ENCODE assay signal across 13 cellular contexts in the genomic region with DNA sequence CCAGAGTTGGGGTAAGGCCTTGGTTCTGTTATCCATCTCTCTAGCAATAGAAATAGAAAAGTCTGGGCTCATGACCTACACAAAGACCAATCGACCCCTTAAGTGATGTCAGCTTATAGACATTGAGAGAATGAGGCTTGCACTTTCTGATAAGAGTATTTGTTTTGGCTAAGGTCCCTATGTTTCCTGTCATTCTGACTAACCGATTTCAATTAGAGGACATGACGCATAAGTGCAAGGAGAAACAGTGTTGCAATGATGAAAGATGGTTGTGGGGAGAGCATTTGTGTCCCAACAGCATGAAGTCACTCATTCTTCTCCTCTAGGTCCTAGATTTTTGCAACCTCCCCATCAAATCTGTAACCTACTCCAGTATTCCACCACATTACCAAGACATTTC.
DNase-seq lines count a peak whose midpoint lies in the region; ATAC-seq and TF ChIP-seq lines count a peak whose summit lies in the region.
"Had no signal": no experiment of that assay in that cellular context is flagged by ENCODE, and none has a peak within 500 bp of the region (broad histone marks: within the 10 kb centered on the region; RNA-seq: fewer than 3 reads in every experiment).

No MANE protein-coding gene starts in this region.

- H3K27ac Mint-ChIP-seq in immature natural killer cell, result peak overlapping the region in 1 of 6 donors; percentile 46
- H3K27ac Mint-ChIP-seq: activated CD4-positive, alpha-beta T cell treated with anti-CD3 and anti-CD28 coated beads for 36 hours had no signal

- TF ChIP-seq POLR2A in lower leg skin (IDR thresholded peaks at IDR 0.05), result no peak

- WGBS in lower leg skin, 2 donors, result 43 to 75% methylated on average over 3 of the region's 3 CpGs

- H3K36me3 Mint-ChIP-seq in immature natural killer cell, result peaks cover 0 to 9% (median 3%) of the 10 kb centered on the region in 3 donors

- H3K27me3 ChIP-seq in cardiac muscle cell, result no peaks in the 10 kb centered on the region

- H3K36me3 ChIP-seq in cardiac muscle cell, result no peaks in the 10 kb centered on the region

- TF ChIP-seq CTCF in cardiac muscle cell (IDR thresholded peaks at IDR 0.05; ENCODE audit: low read depth, low read length), result no peak
- no peak for TF ChIP-seq CTCF in lower leg skin (IDR thresholded peaks at IDR 0.05)

- peaks cover 4 to 8% (median 7%) of the 10 kb centered on the region in 3 donors for H3K27me3 Mint-ChIP-seq in immature natural killer cell (ENCODE audit: low read depth in 3 of 3)
- H3K27me3 Mint-ChIP-seq: activated CD4-positive, alpha-beta T cell treated with anti-CD3 and anti-CD28 coated beads for 36 hours had no signal

- H3K4me3 Mint-ChIP-seq in immature natural killer cell, result peak overlapping the region in 1 of 5 donors; percentile 14
- H3K4me3 Mint-ChIP-seq: activated CD4-positive, alpha-beta T cell treated with anti-CD3 and anti-CD28 coated beads for 36 hours had no signal

- H3K4me3 ChIP-seq in cardiac muscle cell (no peak overlapping the region), lower leg skin (ENCODE audit: low read depth, poor library complexity, severe bottlenecking) (no peak overlapping the region)

- intact Hi-C loops in left ventricle myocardium superior (cut with micrococcal nuclease) (no loop called here), lower leg skin (cut with DNase I; ENCODE audit: low total_unique reads) (no loop called here)

- DNase-seq in cardiac muscle cell (ENCODE audit: low read depth in 1 of 2, low spot score in 1 of 2), result peak; percentile 50 to 98
- DNase-seq in left ventricle myocardium superior, result no peak
- DNase-seq in amniotic stem cell (lab: John Stamatoyannopoulos, UW), result peak; percentile 66
- peak; percentile 65 for DNase-seq in hepatic stellate cell (ENCODE audit: low spot score)
- DNase-seq in immature natural killer cell, result no peak
- DNase-seq in lower leg skin (ENCODE audit: low spot score in 2 of 2), result no peak
- DNase-seq in activated CD4-positive, alpha-beta T cell treated with anti-CD3 and anti-CD28 coated beads for 48 hours, result no peak
- no peak for DNase-seq in stimulated activated CD4-positive, alpha-beta T cell treated with anti-CD3 and anti-CD28 coated beads, Interleukin-12 subunit alpha, Interleukin-12 subunit beta, amount 100 ng/mL, for 4 hours
- DNase-seq: ACHN; activated CD4-positive, alpha-beta T cell treated with anti-CD3 and anti-CD28 coated beads for 36 hours; activated gamma-delta T cell; cortex of kidney; NCI-H510A had no signal

- H3K9me3 ChIP-seq in cardiac muscle cell (ENCODE audit: low read depth), result no peaks in the 10 kb centered on the region

- peak overlapping the region; percentile 39 for H3K27ac ChIP-seq in cardiac muscle cell

- no peak for ATAC-seq in left ventricle myocardium superior
- ATAC-seq: activated CD4-positive, alpha-beta T cell treated with anti-CD3 and anti-CD28 coated beads for 36 hours had no signal

- H3K4me1 ChIP-seq in cardiac muscle cell (ENCODE audit: low read depth), result peaks cover 8% of the 10 kb centered on the region

- no peaks in the 10 kb centered on the region for H3K9me3 Mint-ChIP-seq in immature natural killer cell

- H3K4me1 Mint-ChIP-seq in immature natural killer cell, result peaks cover 36 to 47% of the 10 kb centered on the region in 2 donors
- H3K4me1 Mint-ChIP-seq: activated CD4-positive, alpha-beta T cell treated with anti-CD3 and anti-CD28 coated beads for 36 hours had no signal

Comparison
In these comparisons a context has a peak if more than half of its experiments do, and no peak if none do; other contexts are left out.
1. DNase-seq: peak in cardiac muscle cell (2 of 2), amniotic stem cell (single experiment) and hepatic stellate cell (single experiment); none in left ventricle myocardium superior (single experiment), immature natural killer cell (0 of 3), lower leg skin (0 of 2), activated CD4-positive, alpha-beta T cell treated with anti-CD3 and anti-CD28 coated beads for 48 hours (single experiment) and stimulated activated CD4-positive, alpha-beta T cell treated with anti-CD3 and anti-CD28 coated beads, Interleukin-12 subunit alpha, Interleukin-12 subunit beta, amount 100 ng/mL, for 4 hours (single experiment).